7 cellular contexts compared by ENCODE assay signal in genomic region chr17:47895254-47895855, GRCh38. TPM values are rescaled to one million over a fixed set of nuclear protein-coding genes. Genes with fewer than 3 reads are reported as not detected.
A peak's percentile ranks its signal among the peaks of the same experiment; 100 is the strongest.
DNase-seq lines count a peak whose midpoint lies in the region; ATAC-seq and TF ChIP-seq lines count a peak whose summit lies in the region.

No MANE protein-coding gene starts in this region.

- CTCF ChIA-PET in OCI-LY7 (lab: Charles Lee; ENCODE audit: unreplicated experiment) = interaction anchor here (0.7 to 1.2 kb wide), 3 partner anchors 9 to 54 kb away, joined by 3 read pairs; partner anchors contain the start of gene SCRN2

- H3K4me2 ChIP-seq in OCI-LY7 (ENCODE audit: low read length) = peak overlapping the region; percentile 83

- no peaks in the 10 kb centered on the region for H3K27me3 ChIP-seq in right lobe of liver

- H3K4me3 ChIP-seq in OCI-LY7 (ENCODE audit: low read depth, low read length, poor library complexity, severe bottlenecking) (peak overlapping the region; percentile 90), right lobe of liver (peak overlapping the region; percentile 67 to 89 (median 69))

- BruUV-seq in OCI-LY7 (replicated peaks; lab: Mats Ljungman, UMichigan) = TSS peak; percentile 80

- POLR2A ChIA-PET in OCI-LY7 (lab: Charles Lee) = interaction anchor here (0.5 to 2.9 kb wide), 9 partner anchors 14 to 1003 kb away, joined by 3 to 13 read pairs (median 4); partner anchors contain the start of genes CDK5RAP3, LRRC46, MRPL10 and OSBPL7

- ATAC-seq in GM18505 (IDR thresholded peaks at IDR 0.05; ENCODE audit: unreplicated experiment) (no peak), right lobe of liver (peak in 1 of 4 donors; percentile 1), HG03571 (IDR thresholded peaks at IDR 0.05; ENCODE audit: unreplicated experiment) (no peak)

- peak overlapping the region; percentile 95 for H3K4me3 Mint-ChIP-seq in stimulated activated naive CD8-positive, alpha-beta T cell treated with anti-CD3 and anti-CD28 coated beads, Interleukin-15, Interleukin-2, amounts not matched to agents 100 ng/mL and 50 ng/mL, for 24 hours

- H3K4me1 ChIP-seq in OCI-LY7 (ENCODE audit: insufficient read depth, low read length, poor library complexity, severe bottlenecking) (peaks cover 29% of the 10 kb centered on the region), right lobe of liver (peaks cover 0 to 22% (median 0%) of the 10 kb centered on the region in 4 donors)

- 0% methylated on average over 3 of the region's 26 CpGs for WGBS in right lobe of liver (ENCODE audit: insufficient coverage, low coverage, low lambda C conversion rate, missing lambda C conversion rate)

- no peaks in the 10 kb centered on the region for H4K20me1 ChIP-seq in OCI-LY7 (ENCODE audit: insufficient read depth, low read length)

- DNase-seq in OCI-LY7 (ENCODE audit: low spot score) (peak; percentile 42), caudate nucleus (lab: John Stamatoyannopoulos, UW) (peak in 12 of 61 donors; percentile 34 to 61 (median 51)), right lobe of liver (no peak), KG1 (lab: John Stamatoyannopoulos, UW) (no peak)

- peaks cover 19% of the 10 kb centered on the region for H3K36me3 Mint-ChIP-seq in stimulated activated naive CD8-positive, alpha-beta T cell treated with anti-CD3 and anti-CD28 coated beads, Interleukin-15, Interleukin-2, amounts not matched to agents 100 ng/mL and 50 ng/mL, for 24 hours (ENCODE audit: low read depth)

- H2AFZ ChIP-seq in OCI-LY7 (ENCODE audit: low read length) = peak overlapping the region; percentile 60; the same call in 1 of the 2 replicates

- TF ChIP-seq POLR2A in GM18505 (IDR thresholded peaks at IDR 0.05; ENCODE audit: borderline replicate concordance, extremely low read depth, insufficient read depth, insufficient read length) (peak; percentile 98), right lobe of liver (IDR thresholded peaks at IDR 0.05) (peak; percentile 80)

- H3K36me3 ChIP-seq in OCI-LY7 (ENCODE audit: insufficient read depth, low read length) (peaks cover 23% of the 10 kb centered on the region; the same call in 1 of the 2 replicates), right lobe of liver (no peaks in the 10 kb centered on the region)

- H3K27me3 Mint-ChIP-seq in stimulated activated naive CD8-positive, alpha-beta T cell treated with anti-CD3 and anti-CD28 coated beads, Interleukin-15, Interleukin-2, amounts not matched to agents 100 ng/mL and 50 ng/mL, for 24 hours = no peaks in the 10 kb centered on the region

- peak overlapping the region; percentile 58 for H3K27ac ChIP-seq in OCI-LY7 (ENCODE audit: low read depth, low read length, poor library complexity, severe bottlenecking)
- H3K27ac ChIP-seq in caudate nucleus (ENCODE audit: low read depth, low read length) = peak overlapping the region; percentile 99
- H3K27ac ChIP-seq in right lobe of liver = peak overlapping the region; percentile 80 to 89 (median 87)

- H3K79me2 ChIP-seq in OCI-LY7 (ENCODE audit: insufficient read depth, low read depth, low read length) = peaks cover 32% of the 10 kb centered on the region

- H3K27ac Mint-ChIP-seq in stimulated activated naive CD8-positive, alpha-beta T cell treated with anti-CD3 and anti-CD28 coated beads, Interleukin-15, Interleukin-2, amounts not matched to agents 100 ng/mL and 50 ng/mL, for 24 hours = peak overlapping the region; percentile 91

- H3K9me3 Mint-ChIP-seq in stimulated activated naive CD8-positive, alpha-beta T cell treated with anti-CD3 and anti-CD28 coated beads, Interleukin-15, Interleukin-2, amounts not matched to agents 100 ng/mL and 50 ng/mL, for 24 hours = no peaks in the 10 kb centered on the region

- H3K4me1 Mint-ChIP-seq in stimulated activated naive CD8-positive, alpha-beta T cell treated with anti-CD3 and anti-CD28 coated beads, Interleukin-15, Interleukin-2, amounts not matched to agents 100 ng/mL and 50 ng/mL, for 24 hours (ENCODE audit: low read depth) = peaks cover 41% of the 10 kb centered on the region

- intact Hi-C loops in OCI-LY7 (cut with micrococcal nuclease; ENCODE audit: unreplicated experiment) (loop anchor here (5.0 kb wide), 1 partner anchor 122 kb away; no protein-coding TSS in a partner anchor), right lobe of liver (cut with DNase I) (no loop called here)

- H3K9me2 ChIP-seq in OCI-LY7 (ENCODE audit: insufficient read depth, low read length) = no peaks in the 10 kb centered on the region

- no peaks in the 10 kb centered on the region for H3K9me3 ChIP-seq in OCI-LY7 (ENCODE audit: low read length)
- H3K9me3 ChIP-seq in right lobe of liver = no peaks in the 10 kb centered on the region

- TF ChIP-seq CTCF in OCI-LY7 (conservative IDR thresholded peaks at IDR 0.05; ENCODE audit: low read length) = no peak
- TF ChIP-seq CTCF in right lobe of liver (IDR thresholded peaks at IDR 0.05) = no peak

RNA-seq across cellular contexts. Expression of gene SP2, which starts 0.7 kb away (rescaled TPM):
- total RNA-seq in OCI-LY7 (2014; rRNA removed; shearing (Covaris generic)) = 2.3 and 5.8 TPM in 2 replicates
- 22.1 and 24.1 TPM in 2 replicates for total RNA-seq in OCI-LY7 (2022)
- 1 to 10 TPM; 3.1 to 7.9 (median 5.5) TPM for total RNA-seq in right lobe of liver

RNA-seq across cellular contexts. Expression of gene SP6, which starts 44.4 kb away (rescaled TPM):
- total RNA-seq in OCI-LY7 (2014; rRNA removed; shearing (Covaris generic)) = 0.08 and 0.22 TPM in 2 replicates
- 0.08 and 0.24 TPM in 2 replicates for total RNA-seq in OCI-LY7 (2022)
- total RNA-seq in right lobe of liver = under 1 TPM in 3 of 6 experiments, not detected in 3; 0.09 to 0.12 (median 0.11) TPM

RNA-seq across cellular contexts. Expression of gene PNPO, which starts 46.0 kb away (rescaled TPM):
- 14.0 and 14.7 TPM in 2 replicates for total RNA-seq in OCI-LY7 (2014; rRNA removed; shearing (Covaris generic))
- total RNA-seq in OCI-LY7 (2022) (30.4 and 33.8 TPM in 2 replicates), right lobe of liver (100 to 1,000 TPM in 5 of 6 experiments, 10 to 100 TPM in 1; 85.0 to 151 (median 124) TPM)

RNA-seq across cellular contexts. Expression of gene SCRN2, which starts 54.3 kb away (rescaled TPM):
- total RNA-seq in OCI-LY7 (2014; rRNA removed; shearing (Covaris generic)) = 33.9 and 42.9 TPM in 2 replicates
- total RNA-seq in OCI-LY7 (2022) = 37.3 and 39.1 TPM in 2 replicates
- 10 to 100 TPM; 18.1 to 25.7 (median 19.6) TPM for total RNA-seq in right lobe of liver
